1 cellular context compared by ENCODE assay signal in genomic region chr11:128462189-128462588, GRCh38.
TF ChIP-seq lines count a peak whose summit lies in the region.

No MANE protein-coding gene starts in this region.

TF ChIP-seq in IMR-90, 13 proteins besides CTCF, POLR2A, EP300 and RAD21 (continued from another document):
- TF ChIP-seq ELK1 (IDR thresholded peaks at IDR 0.05; ENCODE audit: borderline replicate concordance, low read depth, low read length) (no peak), RFX5 (IDR thresholded peaks at IDR 0.05; ENCODE audit: low read depth, low read length) (no peak)
TF ChIP-seq in IMR-90: peak in this region for 0.
